11 cellular contexts compared by ENCODE assay signal in genomic region chr13:24008679-24009078, GRCh38.
"Had no signal": no experiment of that assay in that cellular context is flagged by ENCODE, and none has a peak within 500 bp of the region (broad histone marks: within the 10 kb centered on the region; RNA-seq: fewer than 3 reads in every experiment).

No MANE protein-coding gene starts in this region.

- H3K4me3 Mint-ChIP-seq: activated CD4-positive, alpha-beta T cell treated with anti-CD3 and anti-CD28 coated beads, Interleukin-2, amount 10 ng/mL, durations not matched to agents 24 days and 14 days; activated T-helper 17 cell treated with anti-CD3 and anti-CD28 coated beads, Interleukin-2, amount 50 U/mL, for 72 hours; T-helper 1 cell treated with Interleukin-12 subunit alpha and Interleukin-12 subunit beta and Interleukin-4 antibody, amounts not matched to agents 30 μg/mL and 1 μg/mL, for 36 hours had no signal

- H3K4me1 ChIP-seq: adrenal gland had no signal

- H3K27ac Mint-ChIP-seq: activated CD4-positive, alpha-beta T cell treated with anti-CD3 and anti-CD28 coated beads, Interleukin-2, amount 10 ng/mL, durations not matched to agents 24 days and 14 days; T-helper 1 cell treated with Interleukin-12 subunit alpha and Interleukin-12 subunit beta and Interleukin-4 antibody, amounts not matched to agents 30 μg/mL and 1 μg/mL, for 36 hours had no signal

- H3K9me3 ChIP-seq: adrenal gland, pancreas had no signal

- H3K9me3 Mint-ChIP-seq: activated CD4-positive, alpha-beta T cell treated with anti-CD3 and anti-CD28 coated beads, Interleukin-2, amount 10 ng/mL, durations not matched to agents 24 days and 14 days; activated T-helper 17 cell treated with anti-CD3 and anti-CD28 coated beads, Interleukin-2, amount 50 U/mL, for 72 hours; T-helper 1 cell treated with Interleukin-12 subunit alpha and Interleukin-12 subunit beta and Interleukin-4 antibody, amounts not matched to agents 30 μg/mL and 1 μg/mL, for 36 hours had no signal

- H3K27me3 ChIP-seq: adrenal gland, brain microvascular endothelial cell, pancreas had no signal

- ATAC-seq: activated T-helper 17 cell treated with anti-CD3 and anti-CD28 coated beads, Interleukin-2, amount 50 U/mL, for 72 hours; pancreas had no signal

- H3K27ac ChIP-seq: adrenal gland, brain microvascular endothelial cell, pancreas, skin epidermis had no signal

- H3K36me3 ChIP-seq: adrenal gland, brain microvascular endothelial cell, pancreas had no signal

- H3K4me1 Mint-ChIP-seq: activated CD4-positive, alpha-beta T cell treated with anti-CD3 and anti-CD28 coated beads, Interleukin-2, amount 10 ng/mL, durations not matched to agents 24 days and 14 days; activated T-helper 17 cell treated with anti-CD3 and anti-CD28 coated beads, Interleukin-2, amount 50 U/mL, for 72 hours had no signal

- DNase-seq: activated CD4-positive, alpha-beta T cell treated with anti-CD3 and anti-CD28 coated beads, Interleukin-2, amount 10 ng/mL, durations not matched to agents 24 days and 14 days; activated naive CD4-positive, alpha-beta T cell treated with anti-CD3 and anti-CD28 coated beads, Interleukin-2, amount 50 U/mL, for 16 hours; adrenal gland; brain microvascular endothelial cell; dermis blood vessel endothelial cell; erythroblast; pancreas; retina had no signal

- H3K4me3 ChIP-seq: adrenal gland, pancreas, skin epidermis had no signal
